In the genomic region with DNA sequence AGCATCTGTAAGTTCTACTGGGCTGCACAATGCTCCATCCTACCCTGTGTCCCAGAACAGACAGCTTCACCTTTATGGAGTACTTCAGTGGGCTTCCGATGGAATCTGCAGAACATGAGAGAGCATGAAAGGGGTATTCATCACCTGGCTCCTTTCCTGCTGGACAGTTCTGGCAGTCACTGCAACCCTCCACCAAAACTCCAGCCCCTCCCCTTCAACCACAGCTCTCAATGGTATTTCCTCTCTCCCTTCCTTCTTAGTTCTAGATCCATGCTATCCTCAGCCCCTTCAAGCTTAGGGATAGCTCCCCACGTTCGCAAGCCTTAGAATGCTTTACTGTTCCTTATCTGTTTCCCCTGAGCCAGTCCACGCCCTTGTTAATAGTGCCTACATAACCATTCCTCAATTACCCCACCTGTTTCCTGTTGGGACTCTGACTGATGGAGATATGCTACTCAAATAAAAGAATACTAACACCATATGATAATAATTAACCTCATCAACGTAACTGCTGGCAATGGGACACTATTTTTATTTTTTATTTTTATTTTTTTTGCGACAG, we compare ENCODE assay signal across 17 cellular contexts. TPM values are rescaled to one million over a fixed set of nuclear protein-coding genes. Genes with fewer than 3 reads are reported as not detected.
DNase-seq lines count a peak whose midpoint lies in the region; ATAC-seq, FAIRE-seq and TF ChIP-seq lines count a peak whose summit lies in the region.
"Had no signal": no experiment of that assay in that cellular context is flagged by ENCODE, and none has a peak within 500 bp of the region (broad histone marks: within the 10 kb centered on the region; RNA-seq: fewer than 3 reads in every experiment).

No MANE protein-coding gene starts in this region.

- peaks cover 9% of the 10 kb centered on the region for H3K9me3 Mint-ChIP-seq in astrocyte (ENCODE audit: unreplicated experiment)
- no peaks in the 10 kb centered on the region for H3K9me3 Mint-ChIP-seq in activated naive CD4-positive, alpha-beta T cell treated with anti-CD3 and anti-CD28 coated beads, Interleukin-2, amount 10 ng/mL, durations not matched to agents 7 days and 5 days
- H3K9me3 Mint-ChIP-seq: effector memory CD8-positive, alpha-beta T cell; naive thymus-derived CD8-positive, alpha-beta T cell had no signal

- FAIRE-seq in astrocyte (lab: Jason Lieb, UNC): no peak

- H3K79me2 ChIP-seq in astrocyte (ENCODE audit: insufficient read depth, low read length): peaks cover 100% of the 10 kb centered on the region

- ATAC-seq in HG03135 (IDR thresholded peaks at IDR 0.05; ENCODE audit: unreplicated experiment) (no peak), GM21526 (IDR thresholded peaks at IDR 0.05; ENCODE audit: low FRiP score, unreplicated experiment) (no peak)
- ATAC-seq: activated CD4-positive, alpha-beta T cell treated with anti-CD3 and anti-CD28 coated beads for 36 hours; effector memory CD8-positive, alpha-beta T cell; naive thymus-derived CD8-positive, alpha-beta T cell had no signal

- peak overlapping the region; percentile 48 for H3K27ac Mint-ChIP-seq in astrocyte (ENCODE audit: unreplicated experiment)
- no peak overlapping the region for H3K27ac Mint-ChIP-seq in activated naive CD4-positive, alpha-beta T cell treated with anti-CD3 and anti-CD28 coated beads, Interleukin-2, amount 10 ng/mL, durations not matched to agents 7 days and 5 days
- H3K27ac Mint-ChIP-seq: activated CD4-positive, alpha-beta T cell treated with anti-CD3 and anti-CD28 coated beads for 36 hours; activated naive CD8-positive, alpha-beta T cell; effector memory CD8-positive, alpha-beta T cell had no signal

- peaks cover 64 to 90% (median 86%) of the 10 kb centered on the region in 10 experiments for H3K4me1 ChIP-seq in BLaER1 treated with 17β-estradiol and CSF1 and Interleukin-3, amounts not matched to agents 10 nM and 100 nM
- H3K4me1 ChIP-seq in astrocyte (ENCODE audit: insufficient read depth, low read length): peaks cover 86% of the 10 kb centered on the region

- no peak for TF ChIP-seq CTCF in astrocyte (IDR thresholded peaks at IDR 0.05; ENCODE audit: insufficient read depth, low read depth, low read length)

- no peak overlapping the region for H2AFZ ChIP-seq in astrocyte (ENCODE audit: low read depth, low read length)

- no peak overlapping the region for H3K27ac ChIP-seq in BLaER1 treated with 17β-estradiol and CSF1 and Interleukin-3, amounts not matched to agents 10 nM and 100 nM
- no peak overlapping the region for H3K27ac ChIP-seq in astrocyte (ENCODE audit: low read depth, low read length)
- H3K27ac ChIP-seq: cardiac muscle cell, KMS-11 had no signal

- H3K36me3 Mint-ChIP-seq in astrocyte (ENCODE audit: low read depth, unreplicated experiment): peaks cover 17% of the 10 kb centered on the region
- H3K36me3 Mint-ChIP-seq in activated naive CD4-positive, alpha-beta T cell treated with anti-CD3 and anti-CD28 coated beads, Interleukin-2, amount 10 ng/mL, durations not matched to agents 7 days and 5 days: no peaks in the 10 kb centered on the region

- H3K4me3 Mint-ChIP-seq in astrocyte (ENCODE audit: unreplicated experiment): peak overlapping the region; percentile 73
- no peak overlapping the region for H3K4me3 Mint-ChIP-seq in activated naive CD4-positive, alpha-beta T cell treated with anti-CD3 and anti-CD28 coated beads, Interleukin-2, amount 10 ng/mL, durations not matched to agents 7 days and 5 days
- H3K4me3 Mint-ChIP-seq: activated CD4-positive, alpha-beta T cell treated with anti-CD3 and anti-CD28 coated beads for 36 hours; activated naive CD8-positive, alpha-beta T cell; effector memory CD8-positive, alpha-beta T cell; naive thymus-derived CD8-positive, alpha-beta T cell had no signal

- H3K4me2 ChIP-seq in BLaER1 treated with 17β-estradiol and CSF1 and Interleukin-3, amounts not matched to agents 10 nM and 100 nM: peak overlapping the region in 9 of 11 experiments; percentile 10 to 64 (median 45); a peak in 17 of 22 replicates
- H3K4me2 ChIP-seq in astrocyte (ENCODE audit: low read length): peak overlapping the region; percentile 41

- H3K4me3 ChIP-seq in BLaER1 treated with 17β-estradiol and CSF1 and Interleukin-3, amounts not matched to agents 10 nM and 100 nM: no peak overlapping the region
- no peak overlapping the region for H3K4me3 ChIP-seq in astrocyte (ENCODE audit: insufficient read depth, low read depth, low read length)
- H3K4me3 ChIP-seq: cardiac muscle cell had no signal

- H3K4me1 Mint-ChIP-seq in astrocyte (ENCODE audit: low read depth, unreplicated experiment): peaks cover 85% of the 10 kb centered on the region
- H3K4me1 Mint-ChIP-seq in activated naive CD4-positive, alpha-beta T cell treated with anti-CD3 and anti-CD28 coated beads, Interleukin-2, amount 10 ng/mL, durations not matched to agents 7 days and 5 days: no peaks in the 10 kb centered on the region

- peaks cover 40 to 99% (median 84%) of the 10 kb centered on the region in 11 experiments; a peak in 18 of 22 replicates for H4K20me1 ChIP-seq in BLaER1 treated with 17β-estradiol and CSF1 and Interleukin-3, amounts not matched to agents 10 nM and 100 nM
- peaks cover 43% of the 10 kb centered on the region for H4K20me1 ChIP-seq in astrocyte (ENCODE audit: insufficient read depth, low read length)

- no peaks in the 10 kb centered on the region for H3K27me3 Mint-ChIP-seq in astrocyte (ENCODE audit: low read depth, unreplicated experiment)
- no peaks in the 10 kb centered on the region for H3K27me3 Mint-ChIP-seq in activated naive CD4-positive, alpha-beta T cell treated with anti-CD3 and anti-CD28 coated beads, Interleukin-2, amount 10 ng/mL, durations not matched to agents 7 days and 5 days
- H3K27me3 Mint-ChIP-seq: activated CD4-positive, alpha-beta T cell treated with anti-CD3 and anti-CD28 coated beads for 36 hours; activated naive CD8-positive, alpha-beta T cell; effector memory CD8-positive, alpha-beta T cell; naive thymus-derived CD8-positive, alpha-beta T cell had no signal

- no peaks in the 10 kb centered on the region for H3K9me3 ChIP-seq in BLaER1 treated with 17β-estradiol and CSF1 and Interleukin-3, amounts not matched to agents 10 nM and 100 nM (replicated peaks in 1 of 11)
- H3K9me3 ChIP-seq in astrocyte (ENCODE audit: insufficient read depth, low read depth, low read length): no peaks in the 10 kb centered on the region

- DNase-seq in NCI-H146 treated with DMSO at 0.1 percent for 48 hours (lab: John Stamatoyannopoulos, UW; ENCODE audit: unreplicated experiment): peak; percentile 52
- peak; percentile 70 for DNase-seq in astrocyte (ENCODE audit: low read depth)
- peak; percentile 22 for DNase-seq in mesenteric fat pad (ENCODE audit: low spot score)
- DNase-seq in 8988T: no peak
- DNase-seq in activated naive CD4-positive, alpha-beta T cell treated with anti-CD3 and anti-CD28 coated beads, Interleukin-2, amount 10 ng/mL, durations not matched to agents 7 days and 5 days: no peak
- DNase-seq: activated CD4-positive, alpha-beta T cell treated with anti-CD3 and anti-CD28 coated beads for 36 hours; activated CD8-positive, alpha-beta memory T cell treated with anti-CD3 and anti-CD28 coated beads, Interleukin-2, amount 50 U/mL, for 48 hours; AML-193; effector memory CD8-positive, alpha-beta T cell; naive thymus-derived CD8-positive, alpha-beta T cell; NCI-H526 had no signal

- H3K36me3 ChIP-seq in BLaER1 treated with 17β-estradiol and CSF1 and Interleukin-3, amounts not matched to agents 10 nM and 100 nM: peaks cover 0 to 72% (median 29%) of the 10 kb centered on the region in 11 experiments; a peak in 13 of 22 replicates
- H3K36me3 ChIP-seq in astrocyte (ENCODE audit: insufficient read depth, low read length): peaks cover 5% of the 10 kb centered on the region
- H3K36me3 ChIP-seq: cardiac muscle cell had no signal

- CTCF ChIA-PET in activated naive CD4-positive, alpha-beta T cell treated with anti-CD3 and anti-CD28 coated beads, Interleukin-2, amount 10 ng/mL, durations not matched to agents 7 days and 5 days (lab: Charles Lee): interaction anchor here (0.6 kb wide), 1 partner anchor 1076 kb away, joined by 3 read pairs; no protein-coding TSS in a partner anchor

- H3K27me3 ChIP-seq in BLaER1 treated with 17β-estradiol and CSF1 and Interleukin-3, amounts not matched to agents 10 nM and 100 nM: no peaks in the 10 kb centered on the region
- no peaks in the 10 kb centered on the region for H3K27me3 ChIP-seq in astrocyte (ENCODE audit: insufficient read depth, low read length)
- H3K27me3 ChIP-seq: cardiac muscle cell had no signal

- H3K9ac ChIP-seq in BLaER1 treated with 17β-estradiol and CSF1 and Interleukin-3, amounts not matched to agents 10 nM and 100 nM: no peak overlapping the region
- no peak overlapping the region for H3K9ac ChIP-seq in astrocyte (ENCODE audit: low read length)
- H3K9ac ChIP-seq: KMS-11 had no signal

RNA-seq across cellular contexts. Expression of gene TRAM2, which starts 26.8 kb away (rescaled TPM):
- 88.7 and 93.4 TPM in 2 replicates for total RNA-seq in astrocyte
- total RNA-seq in mesenteric fat pad: 56.3 TPM

Comparison
In these comparisons a context has a peak if more than half of its experiments do, and no peak if none do; other contexts are left out.
1. DNase-seq: peak in NCI-H146 treated with DMSO at 0.1 percent for 48 hours (single experiment), astrocyte (single experiment) and mesenteric fat pad (single experiment); none in 8988T (single experiment) and activated naive CD4-positive, alpha-beta T cell treated with anti-CD3 and anti-CD28 coated beads, Interleukin-2, amount 10 ng/mL, durations not matched to agents 7 days and 5 days (single experiment).